ENCODE assay signal across 1 cellular context in the genomic region with DNA sequence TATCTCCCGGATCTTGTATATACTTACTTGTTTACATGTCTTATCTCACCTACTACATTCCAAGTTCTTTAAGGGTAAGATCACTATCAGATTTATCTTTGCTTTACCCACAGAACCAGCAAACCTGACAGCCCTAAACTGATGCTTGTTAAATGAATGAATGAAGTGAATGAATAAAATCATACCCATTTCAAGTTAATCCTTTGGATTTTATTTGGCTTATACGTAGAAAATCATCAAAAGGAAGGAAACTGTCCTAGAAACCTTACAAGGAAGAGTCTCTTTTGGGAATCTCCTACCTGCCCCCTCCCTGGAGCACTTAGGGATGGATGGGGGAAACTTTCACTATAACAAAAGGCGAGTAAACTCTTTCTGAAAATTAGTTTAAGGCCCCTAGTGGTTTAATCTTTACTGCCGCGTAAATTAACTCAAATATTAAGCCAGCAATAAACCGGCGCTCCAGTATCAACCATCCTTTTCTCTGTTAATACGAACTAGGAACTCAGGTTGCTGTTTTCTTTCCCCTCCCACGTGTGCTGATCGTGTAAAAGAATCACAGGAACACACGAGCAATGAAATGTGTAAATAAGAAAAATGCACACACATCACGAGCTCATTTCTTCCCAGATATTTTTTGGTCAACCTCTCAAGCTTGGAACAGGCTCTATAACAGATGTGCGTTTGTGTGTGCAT.
TF ChIP-seq lines count a peak whose summit lies in the region.

No MANE protein-coding gene starts in this region.

TF ChIP-seq in SK-N-SH, 30 proteins besides CTCF, POLR2A, EP300 and RAD21 (continued from another document):
- TF ChIP-seq, protein P1, sequence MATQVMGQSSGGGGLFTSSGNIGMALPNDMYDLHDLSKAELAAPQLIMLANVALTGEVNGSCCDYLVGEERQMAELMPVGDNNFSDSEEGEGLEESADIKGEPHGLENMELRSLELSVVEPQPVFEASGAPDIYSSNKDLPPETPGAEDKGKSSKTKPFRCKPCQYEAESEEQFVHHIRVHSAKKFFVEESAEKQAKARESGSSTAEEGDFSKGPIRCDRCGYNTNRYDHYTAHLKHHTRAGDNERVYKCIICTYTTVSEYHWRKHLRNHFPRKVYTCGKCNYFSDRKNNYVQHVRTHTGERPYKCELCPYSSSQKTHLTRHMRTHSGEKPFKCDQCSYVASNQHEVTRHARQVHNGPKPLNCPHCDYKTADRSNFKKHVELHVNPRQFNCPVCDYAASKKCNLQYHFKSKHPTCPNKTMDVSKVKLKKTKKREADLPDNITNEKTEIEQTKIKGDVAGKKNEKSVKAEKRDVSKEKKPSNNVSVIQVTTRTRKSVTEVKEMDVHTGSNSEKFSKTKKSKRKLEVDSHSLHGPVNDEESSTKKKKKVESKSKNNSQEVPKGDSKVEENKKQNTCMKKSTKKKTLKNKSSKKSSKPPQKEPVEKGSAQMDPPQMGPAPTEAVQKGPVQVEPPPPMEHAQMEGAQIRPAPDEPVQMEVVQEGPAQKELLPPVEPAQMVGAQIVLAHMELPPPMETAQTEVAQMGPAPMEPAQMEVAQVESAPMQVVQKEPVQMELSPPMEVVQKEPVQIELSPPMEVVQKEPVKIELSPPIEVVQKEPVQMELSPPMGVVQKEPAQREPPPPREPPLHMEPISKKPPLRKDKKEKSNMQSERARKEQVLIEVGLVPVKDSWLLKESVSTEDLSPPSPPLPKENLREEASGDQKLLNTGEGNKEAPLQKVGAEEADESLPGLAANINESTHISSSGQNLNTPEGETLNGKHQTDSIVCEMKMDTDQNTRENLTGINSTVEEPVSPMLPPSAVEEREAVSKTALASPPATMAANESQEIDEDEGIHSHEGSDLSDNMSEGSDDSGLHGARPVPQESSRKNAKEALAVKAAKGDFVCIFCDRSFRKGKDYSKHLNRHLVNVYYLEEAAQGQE (IDR thresholded peaks at IDR 0.05; ENCODE audit: low read depth, low read length) = no peak
- TF ChIP-seq RCOR1 (IDR thresholded peaks at IDR 0.05; ENCODE audit: low read length) (no peak), CHD2 (IDR thresholded peaks at IDR 0.05; ENCODE audit: low read length, partially characterized antibody) (no peak), NFIC (IDR thresholded peaks at IDR 0.05; ENCODE audit: borderline replicate concordance) (no peak), NRF1 (IDR thresholded peaks at IDR 0.05; ENCODE audit: low read depth, low read length) (no peak), RFX5 (IDR thresholded peaks at IDR 0.05; ENCODE audit: low read length) (no peak), FOXJ3 (CRISPR knock-in tag; IDR thresholded peaks at IDR 0.05) (no peak), YY1 (IDR thresholded peaks at IDR 0.05; ENCODE audit: low read depth) (no peak)
- TF ChIP-seq, protein P2, sequence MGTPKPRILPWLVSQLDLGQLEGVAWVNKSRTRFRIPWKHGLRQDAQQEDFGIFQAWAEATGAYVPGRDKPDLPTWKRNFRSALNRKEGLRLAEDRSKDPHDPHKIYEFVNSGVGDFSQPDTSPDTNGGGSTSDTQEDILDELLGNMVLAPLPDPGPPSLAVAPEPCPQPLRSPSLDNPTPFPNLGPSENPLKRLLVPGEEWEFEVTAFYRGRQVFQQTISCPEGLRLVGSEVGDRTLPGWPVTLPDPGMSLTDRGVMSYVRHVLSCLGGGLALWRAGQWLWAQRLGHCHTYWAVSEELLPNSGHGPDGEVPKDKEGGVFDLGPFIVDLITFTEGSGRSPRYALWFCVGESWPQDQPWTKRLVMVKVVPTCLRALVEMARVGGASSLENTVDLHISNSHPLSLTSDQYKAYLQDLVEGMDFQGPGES (IDR thresholded peaks at IDR 0.05; ENCODE audit: low read depth, low read length) = no peak
